1 cellular context compared by ENCODE assay signal in the genomic region with DNA sequence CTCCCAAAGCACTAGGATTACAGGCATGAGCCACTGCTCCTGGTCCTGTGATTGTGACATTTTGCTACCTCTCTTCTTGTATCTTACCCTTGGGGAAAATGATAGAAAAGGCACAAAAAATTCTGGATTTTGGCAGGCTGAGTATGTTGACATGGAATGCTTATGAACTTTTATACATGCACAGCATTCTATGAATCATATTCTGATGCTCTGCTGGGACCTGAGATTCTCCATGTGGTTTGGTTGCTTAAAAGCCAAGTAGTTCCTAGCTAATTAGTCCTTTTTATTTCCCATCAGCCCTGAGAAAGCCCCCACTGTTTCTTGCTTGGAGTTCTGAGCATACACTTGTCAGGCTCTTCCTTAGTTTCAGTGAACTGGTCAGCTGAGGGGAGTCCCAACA.
TF ChIP-seq lines count a peak whose summit lies in the region.

No MANE protein-coding gene starts in this region.

TF ChIP-seq in HCT116, 20 proteins besides CTCF, POLR2A, EP300 and RAD21 (continued from another document):
- TF ChIP-seq, protein P1, sequence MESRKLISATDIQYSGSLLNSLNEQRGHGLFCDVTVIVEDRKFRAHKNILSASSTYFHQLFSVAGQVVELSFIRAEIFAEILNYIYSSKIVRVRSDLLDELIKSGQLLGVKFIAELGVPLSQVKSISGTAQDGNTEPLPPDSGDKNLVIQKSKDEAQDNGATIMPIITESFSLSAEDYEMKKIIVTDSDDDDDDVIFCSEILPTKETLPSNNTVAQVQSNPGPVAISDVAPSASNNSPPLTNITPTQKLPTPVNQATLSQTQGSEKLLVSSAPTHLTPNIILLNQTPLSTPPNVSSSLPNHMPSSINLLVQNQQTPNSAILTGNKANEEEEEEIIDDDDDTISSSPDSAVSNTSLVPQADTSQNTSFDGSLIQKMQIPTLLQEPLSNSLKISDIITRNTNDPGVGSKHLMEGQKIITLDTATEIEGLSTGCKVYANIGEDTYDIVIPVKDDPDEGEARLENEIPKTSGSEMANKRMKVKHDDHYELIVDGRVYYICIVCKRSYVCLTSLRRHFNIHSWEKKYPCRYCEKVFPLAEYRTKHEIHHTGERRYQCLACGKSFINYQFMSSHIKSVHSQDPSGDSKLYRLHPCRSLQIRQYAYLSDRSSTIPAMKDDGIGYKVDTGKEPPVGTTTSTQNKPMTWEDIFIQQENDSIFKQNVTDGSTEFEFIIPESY (IDR thresholded peaks at IDR 0.05; ENCODE audit: extremely low read depth, insufficient replicate concordance, low read length) = no peak
- TF ChIP-seq, protein P2, sequence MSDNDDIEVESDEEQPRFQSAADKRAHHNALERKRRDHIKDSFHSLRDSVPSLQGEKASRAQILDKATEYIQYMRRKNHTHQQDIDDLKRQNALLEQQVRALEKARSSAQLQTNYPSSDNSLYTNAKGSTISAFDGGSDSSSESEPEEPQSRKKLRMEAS (IDR thresholded peaks at IDR 0.05) = no peak
TF ChIP-seq in HCT116: peak in this region for 0.
